ENCODE assay signal across 11 cellular contexts in the genomic region with DNA sequence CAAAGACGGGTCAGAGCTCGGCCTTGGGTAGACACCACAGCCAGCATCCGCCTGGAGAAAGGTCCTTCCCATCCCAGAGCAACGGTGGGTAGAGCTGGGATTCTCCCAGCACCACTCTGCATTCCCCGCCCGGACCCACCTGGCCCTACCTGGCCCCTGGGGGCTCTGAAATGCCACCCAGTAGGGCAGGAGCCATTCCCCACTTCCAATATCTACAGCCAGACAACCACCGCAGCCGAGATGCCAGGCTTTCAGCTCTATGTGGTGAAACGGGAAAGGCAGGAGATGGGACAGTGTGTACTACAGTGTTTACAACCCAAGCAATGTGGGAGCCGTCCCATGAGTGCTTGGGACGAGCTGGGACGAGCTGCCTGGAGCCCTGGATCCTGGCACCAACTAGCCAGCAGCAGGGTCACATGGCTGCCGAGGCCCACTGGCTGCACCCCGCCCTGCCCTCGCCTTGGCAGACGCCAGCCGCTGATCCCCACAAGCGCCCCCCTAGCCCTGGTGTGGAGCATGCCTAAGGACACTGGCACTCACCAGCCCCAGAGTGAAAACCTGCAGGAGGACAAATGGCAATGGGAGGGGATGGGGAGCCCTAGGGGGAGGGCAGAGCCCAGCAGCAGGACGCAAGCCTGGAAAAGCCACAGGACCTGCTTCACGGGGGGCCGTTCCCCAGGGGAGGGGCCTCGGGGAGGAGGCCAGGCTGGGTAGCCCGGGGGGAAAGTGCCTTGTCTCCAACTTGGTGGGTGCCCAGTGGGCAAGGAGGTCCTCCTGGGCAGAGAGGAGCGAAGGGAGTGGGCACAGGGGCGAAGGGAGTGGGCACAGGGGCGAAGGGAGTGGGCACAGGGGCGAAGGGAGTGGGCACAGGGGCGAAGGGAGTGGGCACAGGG. TPM values are rescaled to one million over a fixed set of nuclear protein-coding genes. Genes with fewer than 3 reads are reported as not detected.
DNase-seq lines count a peak whose midpoint lies in the region; ATAC-seq and TF ChIP-seq lines count a peak whose summit lies in the region.
"Had no signal": no experiment of that assay in that cellular context is flagged by ENCODE, and none has a peak within 500 bp of the region (broad histone marks: within the 10 kb centered on the region; RNA-seq: fewer than 3 reads in every experiment).

No MANE protein-coding gene starts in this region.

- H3K36me3 ChIP-seq in neural progenitor cell: no peaks in the 10 kb centered on the region

- no peaks in the 10 kb centered on the region for H3K27me3 Mint-ChIP-seq in activated T-helper 1 cell treated with anti-CD3 and anti-CD28 coated beads, Interleukin-12 subunit alpha, Interleukin-12 subunit beta, Interleukin-2, Interleukin-4 antibody, amounts not matched to agents 30 ng/mL and 10 ng/mL and 1 ng/mL, durations not matched to agents 14 hours and 24 hours and 36 hours (ENCODE audit: insufficient read depth)
- peaks cover 4% of the 10 kb centered on the region for H3K27me3 Mint-ChIP-seq in neural progenitor cell (ENCODE audit: insufficient read depth, low read depth)

- intact Hi-C loops in activated T-helper 1 cell treated with anti-CD3 and anti-CD28 coated beads, Interleukin-12 subunit alpha, Interleukin-12 subunit beta, Interleukin-2, Interleukin-4 antibody, amounts not matched to agents 30 ng/mL and 10 ng/mL and 1 ng/mL, durations not matched to agents 14 hours and 24 hours and 36 hours (cut with micrococcal nuclease): loop anchor here (5.0 kb wide), 1 partner anchor 98 kb away; no protein-coding TSS in a partner anchor

- peak overlapping the region; percentile 80 for H3K27ac Mint-ChIP-seq in activated T-helper 1 cell treated with anti-CD3 and anti-CD28 coated beads, Interleukin-12 subunit alpha, Interleukin-12 subunit beta, Interleukin-2, Interleukin-4 antibody, amounts not matched to agents 30 ng/mL and 10 ng/mL and 1 ng/mL, durations not matched to agents 14 hours and 24 hours and 36 hours
- no peak overlapping the region for H3K27ac Mint-ChIP-seq in neural progenitor cell

- H3K4me1 ChIP-seq in neural progenitor cell: no peaks in the 10 kb centered on the region
- H3K4me1 ChIP-seq: testis had no signal

- H3K27me3 ChIP-seq in neural progenitor cell: no peaks in the 10 kb centered on the region
- H3K27me3 ChIP-seq: hepatocyte, testis had no signal

- no peak overlapping the region for H3K27ac ChIP-seq in neural progenitor cell
- H3K27ac ChIP-seq: hepatocyte, testis had no signal

- no peaks in the 10 kb centered on the region for H3K79me2 ChIP-seq in neural progenitor cell (ENCODE audit: low read depth)
- H3K79me2 ChIP-seq: hepatocyte had no signal

- ATAC-seq in GM18858 (IDR thresholded peaks at IDR 0.05; ENCODE audit: unreplicated experiment): no peak

- peaks cover 27% of the 10 kb centered on the region for H3K4me1 Mint-ChIP-seq in activated T-helper 1 cell treated with anti-CD3 and anti-CD28 coated beads, Interleukin-12 subunit alpha, Interleukin-12 subunit beta, Interleukin-2, Interleukin-4 antibody, amounts not matched to agents 30 ng/mL and 10 ng/mL and 1 ng/mL, durations not matched to agents 14 hours and 24 hours and 36 hours (ENCODE audit: low read depth)
- H3K4me1 Mint-ChIP-seq in neural progenitor cell: no peaks in the 10 kb centered on the region

- H3K9me3 Mint-ChIP-seq in activated T-helper 1 cell treated with anti-CD3 and anti-CD28 coated beads, Interleukin-12 subunit alpha, Interleukin-12 subunit beta, Interleukin-2, Interleukin-4 antibody, amounts not matched to agents 30 ng/mL and 10 ng/mL and 1 ng/mL, durations not matched to agents 14 hours and 24 hours and 36 hours: no peaks in the 10 kb centered on the region
- no peaks in the 10 kb centered on the region for H3K9me3 Mint-ChIP-seq in neural progenitor cell

- DNase-seq in C1 segment of cervical spinal cord (lab: John Stamatoyannopoulos, UW): peak in 13 of 14 donors; percentile 36 to 93 (median 86)
- no peak for DNase-seq in activated T-helper 1 cell treated with anti-CD3 and anti-CD28 coated beads, Interleukin-12 subunit alpha, Interleukin-12 subunit beta, Interleukin-2, Interleukin-4 antibody, amounts not matched to agents 30 ng/mL and 10 ng/mL and 1 ng/mL, durations not matched to agents 14 hours and 24 hours and 36 hours (ENCODE audit: low spot score)
- peak; percentile 96 for DNase-seq in medulla oblongata (ENCODE audit: extremely low spot score)
- no peak for DNase-seq in germinal center (ENCODE audit: low spot score)
- no peak for DNase-seq in neural progenitor cell (ENCODE audit: low spot score)
- DNase-seq: activated gamma-delta T cell, NCI-H1436, T-helper 9 cell, testis had no signal

- H3K4me2 ChIP-seq in neural progenitor cell: no peak overlapping the region
- H3K4me2 ChIP-seq: hepatocyte had no signal

- H3K9ac ChIP-seq in neural progenitor cell: no peak overlapping the region

- H2AFZ ChIP-seq in neural progenitor cell (replicated peaks): no peak overlapping the region
- H2AFZ ChIP-seq: hepatocyte had no signal

- TF ChIP-seq CTCF in neural progenitor cell (IDR thresholded peaks at IDR 0.05): no peak

- H3K4me3 Mint-ChIP-seq in activated T-helper 1 cell treated with anti-CD3 and anti-CD28 coated beads, Interleukin-12 subunit alpha, Interleukin-12 subunit beta, Interleukin-2, Interleukin-4 antibody, amounts not matched to agents 30 ng/mL and 10 ng/mL and 1 ng/mL, durations not matched to agents 14 hours and 24 hours and 36 hours: no peak overlapping the region
- no peak overlapping the region for H3K4me3 Mint-ChIP-seq in neural progenitor cell

- H3K4me3 ChIP-seq in neural progenitor cell: no peak overlapping the region
- H3K4me3 ChIP-seq: hepatocyte, testis had no signal

- H3K9me3 ChIP-seq in neural progenitor cell (ENCODE audit: low read depth): no peaks in the 10 kb centered on the region
- H3K9me3 ChIP-seq: testis had no signal

- no peaks in the 10 kb centered on the region for H4K20me1 ChIP-seq in neural progenitor cell (ENCODE audit: low read depth)

- peaks cover 40% of the 10 kb centered on the region for H3K36me3 Mint-ChIP-seq in activated T-helper 1 cell treated with anti-CD3 and anti-CD28 coated beads, Interleukin-12 subunit alpha, Interleukin-12 subunit beta, Interleukin-2, Interleukin-4 antibody, amounts not matched to agents 30 ng/mL and 10 ng/mL and 1 ng/mL, durations not matched to agents 14 hours and 24 hours and 36 hours (ENCODE audit: low read depth)
- H3K36me3 Mint-ChIP-seq in neural progenitor cell: no peaks in the 10 kb centered on the region

- H3F3A ChIP-seq in neural progenitor cell (ENCODE audit: low read depth): no peaks in the 10 kb centered on the region

RNA-seq across cellular contexts. Expression of a gene that starts 13.5 kb away (rescaled TPM):
- 265 and 268 TPM in 2 replicates for total RNA-seq in activated T-helper 1 cell treated with anti-CD3 and anti-CD28 coated beads, Interleukin-12 subunit alpha, Interleukin-12 subunit beta, Interleukin-2, Interleukin-4 antibody, amounts not matched to agents 30 ng/mL and 10 ng/mL and 1 ng/mL, durations not matched to agents 14 hours and 24 hours and 36 hours
- total RNA-seq in neural progenitor cell (ENCODE audit: low replicate concordance): 6.9 and 16.8 TPM in 2 replicates

RNA-seq across cellular contexts. Expression of a gene that starts 15.5 kb away (rescaled TPM):
- total RNA-seq in activated T-helper 1 cell treated with anti-CD3 and anti-CD28 coated beads, Interleukin-12 subunit alpha, Interleukin-12 subunit beta, Interleukin-2, Interleukin-4 antibody, amounts not matched to agents 30 ng/mL and 10 ng/mL and 1 ng/mL, durations not matched to agents 14 hours and 24 hours and 36 hours: 234 and 239 TPM in 2 replicates
- total RNA-seq in neural progenitor cell (ENCODE audit: low replicate concordance): 0.09 TPM in 1 of 2 replicates, not detected in the other

RNA-seq across cellular contexts. Expression of a gene that starts 31.1 kb away (rescaled TPM):
- total RNA-seq in activated T-helper 1 cell treated with anti-CD3 and anti-CD28 coated beads, Interleukin-12 subunit alpha, Interleukin-12 subunit beta, Interleukin-2, Interleukin-4 antibody, amounts not matched to agents 30 ng/mL and 10 ng/mL and 1 ng/mL, durations not matched to agents 14 hours and 24 hours and 36 hours: not detected in 2 replicates
- total RNA-seq in neural progenitor cell (ENCODE audit: low replicate concordance): not detected in 2 replicates

RNA-seq across cellular contexts. Expression of a gene that starts 53.3 kb away (rescaled TPM):
- total RNA-seq in activated T-helper 1 cell treated with anti-CD3 and anti-CD28 coated beads, Interleukin-12 subunit alpha, Interleukin-12 subunit beta, Interleukin-2, Interleukin-4 antibody, amounts not matched to agents 30 ng/mL and 10 ng/mL and 1 ng/mL, durations not matched to agents 14 hours and 24 hours and 36 hours: 131 and 133 TPM in 2 replicates
- total RNA-seq in neural progenitor cell (ENCODE audit: low replicate concordance): 6.2 and 19.8 TPM in 2 replicates

Comparison
In these comparisons a context has a peak if more than half of its experiments do, and no peak if none do; other contexts are left out.
1. DNase-seq: peak in C1 segment of cervical spinal cord (13 of 14) and medulla oblongata (single experiment); none in activated T-helper 1 cell treated with anti-CD3 and anti-CD28 coated beads, Interleukin-12 subunit alpha, Interleukin-12 subunit beta, Interleukin-2, Interleukin-4 antibody, amounts not matched to agents 30 ng/mL and 10 ng/mL and 1 ng/mL, durations not matched to agents 14 hours and 24 hours and 36 hours (single experiment), germinal center (single experiment) and neural progenitor cell (single experiment).
2. RNA of a gene that starts 13.5 kb away (total RNA-seq): 265 to 268 TPM in activated T-helper 1 cell treated with anti-CD3 and anti-CD28 coated beads, Interleukin-12 subunit alpha, Interleukin-12 subunit beta, Interleukin-2, Interleukin-4 antibody, amounts not matched to agents 30 ng/mL and 10 ng/mL and 1 ng/mL, durations not matched to agents 14 hours and 24 hours and 36 hours; 6.9 to 16.8 TPM in neural progenitor cell; every median in the first group is over 10 times any median in the second.
3. RNA of a gene that starts 15.5 kb away (total RNA-seq): 234 to 239 TPM in activated T-helper 1 cell treated with anti-CD3 and anti-CD28 coated beads, Interleukin-12 subunit alpha, Interleukin-12 subunit beta, Interleukin-2, Interleukin-4 antibody, amounts not matched to agents 30 ng/mL and 10 ng/mL and 1 ng/mL, durations not matched to agents 14 hours and 24 hours and 36 hours; 0.09 TPM in neural progenitor cell; every median in the first group is over 100 times any median in the second.